ENCODE assay signal across 18 cellular contexts in genomic region chr11:3972431-3972830, GRCh38.
DNase-seq lines count a peak whose midpoint lies in the region; ATAC-seq and TF ChIP-seq lines count a peak whose summit lies in the region.
"Had no signal": no experiment of that assay in that cellular context is flagged by ENCODE, and none has a peak within 500 bp of the region (broad histone marks: within the 10 kb centered on the region; RNA-seq: fewer than 3 reads in every experiment).

No MANE protein-coding gene starts in this region.

- peaks cover 26% of the 10 kb centered on the region for H3K36me3 Mint-ChIP-seq in activated naive CD8-positive, alpha-beta T cell
- peaks cover 43% of the 10 kb centered on the region for H3K36me3 Mint-ChIP-seq in activated naive CD8-positive, alpha-beta T cell treated with anti-CD3 and anti-CD28 coated beads for 36 hours
- H3K36me3 Mint-ChIP-seq in type B pancreatic cell, result peaks cover 8% of the 10 kb centered on the region
- no peaks in the 10 kb centered on the region for H3K36me3 Mint-ChIP-seq in glutamatergic neuron (ENCODE audit: unreplicated experiment)

- DNase-seq in activated naive CD8-positive, alpha-beta T cell treated with anti-CD3 and anti-CD28 coated beads for 36 hours, result no peak
- DNase-seq in breast epithelium (ENCODE audit: low spot score in 2 of 2), result no peak
- DNase-seq in foreskin keratinocyte, result no peak
- no peak for DNase-seq in type B pancreatic cell (ENCODE audit: extremely low spot score, unreplicated experiment)
- no peak for DNase-seq in NCI-H146 (lab: John Stamatoyannopoulos, UW)
- no peak for DNase-seq in glutamatergic neuron
- DNase-seq: DMS53; NCI-H1105; NCI-H2029 treated with DMSO at 0.1 percent for 48 hours; NCI-H226; NCI-H510A treated with DMSO at 0.1 percent for 48 hours; NCI-H748 treated with DMSO at 0.1 percent for 48 hours; NK-92 treated with Interleukin-12 subunit alpha and Interleukin-12 subunit beta, amount 100 ng/mL, for 24 hours had no signal

- H3K27me3 ChIP-seq in breast epithelium, result no peaks in the 10 kb centered on the region
- H3K27me3 ChIP-seq in foreskin keratinocyte, result no peaks in the 10 kb centered on the region

- no peak overlapping the region for H3K4me3 Mint-ChIP-seq in activated naive CD8-positive, alpha-beta T cell
- H3K4me3 Mint-ChIP-seq in activated naive CD8-positive, alpha-beta T cell treated with anti-CD3 and anti-CD28 coated beads for 36 hours, result no peak overlapping the region
- H3K4me3 Mint-ChIP-seq in type B pancreatic cell (no peak overlapping the region), glutamatergic neuron (ENCODE audit: unreplicated experiment) (no peak overlapping the region)
- H3K4me3 Mint-ChIP-seq: B cell, CD14-positive monocyte had no signal

- H3K27ac Mint-ChIP-seq in activated naive CD8-positive, alpha-beta T cell, result peak overlapping the region; percentile 14
- no peak overlapping the region for H3K27ac Mint-ChIP-seq in activated naive CD8-positive, alpha-beta T cell treated with anti-CD3 and anti-CD28 coated beads for 36 hours
- H3K27ac Mint-ChIP-seq in type B pancreatic cell (peak overlapping the region; percentile 73), glutamatergic neuron (ENCODE audit: unreplicated experiment) (no peak overlapping the region)
- H3K27ac Mint-ChIP-seq: B cell had no signal

- H3K36me3 ChIP-seq in breast epithelium, result no peaks in the 10 kb centered on the region

- peak; percentile 41 for ATAC-seq in foreskin keratinocyte
- ATAC-seq: Panc1 had no signal

- no peak for TF ChIP-seq POLR2A in breast epithelium (IDR thresholded peaks at IDR 0.05)

- no peak for TF ChIP-seq CTCF in breast epithelium (IDR thresholded peaks at IDR 0.05)
- TF ChIP-seq CTCF in foreskin keratinocyte (conservative IDR thresholded peaks at IDR 0.05), result no peak
- no peak for TF ChIP-seq CTCF in type B pancreatic cell (conservative IDR thresholded peaks at IDR 0.05)
- TF ChIP-seq CTCF in glutamatergic neuron (IDR thresholded peaks at IDR 0.05; ENCODE audit: partially characterized antibody, unreplicated experiment), result no peak

- H3K27ac ChIP-seq in breast epithelium (peak overlapping the region; percentile 43 to 69), foreskin keratinocyte (no peak overlapping the region)
- H3K27ac ChIP-seq: KMS-11 had no signal

- H3K9me3 Mint-ChIP-seq in activated naive CD8-positive, alpha-beta T cell (ENCODE audit: low read depth), result no peaks in the 10 kb centered on the region
- H3K9me3 Mint-ChIP-seq in activated naive CD8-positive, alpha-beta T cell treated with anti-CD3 and anti-CD28 coated beads for 36 hours, result no peaks in the 10 kb centered on the region
- H3K9me3 Mint-ChIP-seq in type B pancreatic cell (no peaks in the 10 kb centered on the region), glutamatergic neuron (ENCODE audit: unreplicated experiment) (no peaks in the 10 kb centered on the region)
- H3K9me3 Mint-ChIP-seq: CD14-positive monocyte had no signal

- intact Hi-C loops in breast epithelium (cut with DNase I; ENCODE audit: low total_unique reads), result no loop called here

- H3K4me3 ChIP-seq in breast epithelium, result no peak overlapping the region

- H3K4me1 ChIP-seq in breast epithelium (no peaks in the 10 kb centered on the region), foreskin keratinocyte (no peaks in the 10 kb centered on the region)

- H3K4me1 Mint-ChIP-seq in activated naive CD8-positive, alpha-beta T cell (ENCODE audit: low read depth), result peaks cover 73% of the 10 kb centered on the region
- H3K4me1 Mint-ChIP-seq in activated naive CD8-positive, alpha-beta T cell treated with anti-CD3 and anti-CD28 coated beads for 36 hours, result peaks cover 57% of the 10 kb centered on the region
- H3K4me1 Mint-ChIP-seq in type B pancreatic cell (ENCODE audit: unreplicated experiment) (no peaks in the 10 kb centered on the region), glutamatergic neuron (ENCODE audit: low read depth, unreplicated experiment) (no peaks in the 10 kb centered on the region)

- H3K27me3 Mint-ChIP-seq in activated naive CD8-positive, alpha-beta T cell, result no peaks in the 10 kb centered on the region
- H3K27me3 Mint-ChIP-seq in activated naive CD8-positive, alpha-beta T cell treated with anti-CD3 and anti-CD28 coated beads for 36 hours, result no peaks in the 10 kb centered on the region
- H3K27me3 Mint-ChIP-seq in type B pancreatic cell, result no peaks in the 10 kb centered on the region
- H3K27me3 Mint-ChIP-seq in glutamatergic neuron (ENCODE audit: unreplicated experiment), result peaks cover 2% of the 10 kb centered on the region
- H3K27me3 Mint-ChIP-seq: B cell had no signal

- H3K9me3 ChIP-seq in breast epithelium, result no peaks in the 10 kb centered on the region

Comparison
In these comparisons a context has a peak if more than half of its experiments do, and no peak if none do; other contexts are left out.
1. H3K27ac Mint-ChIP-seq: peak in activated naive CD8-positive, alpha-beta T cell (single experiment) and type B pancreatic cell (single experiment); none in activated naive CD8-positive, alpha-beta T cell treated with anti-CD3 and anti-CD28 coated beads for 36 hours (single experiment) and glutamatergic neuron (single experiment).